In genomic region chr1:227490001-227490400, GRCh38 we compare ENCODE assay signal across 25 cellular contexts.
"Had no signal": no experiment of that assay in that cellular context is flagged by ENCODE, and none has a peak within 500 bp of the region (broad histone marks: within the 10 kb centered on the region; RNA-seq: fewer than 3 reads in every experiment).

No MANE protein-coding gene starts in this region.

- ATAC-seq: activated CD8-positive, alpha-beta T cell treated with anti-CD3 and anti-CD28 coated beads for 36 hours; activated T-cell treated with anti-CD3 and anti-CD28 coated beads, Interleukin-2, amount 50 U/mL, for 4 hours; activated T-helper 17 cell treated with anti-CD3 and anti-CD28 coated beads, Interleukin-2, amount 50 U/mL, for 72 hours; esophagus mucosa had no signal

- H3K36me3 ChIP-seq: brain microvascular endothelial cell, colonic mucosa had no signal

- H3K9me3 Mint-ChIP-seq: activated CD8-positive, alpha-beta T cell treated with anti-CD3 and anti-CD28 coated beads for 36 hours; activated T-cell treated with anti-CD3 and anti-CD28 coated beads, Interleukin-2, amount 50 U/mL, for 4 hours; activated T-helper 17 cell treated with anti-CD3 and anti-CD28 coated beads, Interleukin-2, amount 50 U/mL, for 72 hours had no signal

- H3K27me3 ChIP-seq: brain microvascular endothelial cell, colonic mucosa had no signal

- H3K4me3 ChIP-seq: colonic mucosa had no signal

- H3K4me3 Mint-ChIP-seq: activated CD8-positive, alpha-beta T cell treated with anti-CD3 and anti-CD28 coated beads for 36 hours; activated naive CD8-positive, alpha-beta T cell; activated T-cell treated with anti-CD3 and anti-CD28 coated beads, Interleukin-2, amount 50 U/mL, for 4 hours; activated T-helper 17 cell treated with anti-CD3 and anti-CD28 coated beads, Interleukin-2, amount 50 U/mL, for 72 hours had no signal

- H3K27ac Mint-ChIP-seq: activated CD8-positive, alpha-beta T cell treated with anti-CD3 and anti-CD28 coated beads for 36 hours; activated naive CD8-positive, alpha-beta T cell; activated T-helper 17 cell treated with anti-CD3 and anti-CD28 coated beads, Interleukin-2, amount 50 U/mL, for 72 hours had no signal

- H3K4me1 Mint-ChIP-seq: activated T-helper 17 cell treated with anti-CD3 and anti-CD28 coated beads, Interleukin-2, amount 50 U/mL, for 72 hours had no signal

- H3K9me3 ChIP-seq: colonic mucosa had no signal

- H3K4me1 ChIP-seq: colonic mucosa had no signal

- H3K36me3 Mint-ChIP-seq: activated naive CD8-positive, alpha-beta T cell had no signal

- DNase-seq: activated CD4-positive, alpha-beta T cell treated with anti-CD3 and anti-CD28 coated beads for 4 hours; activated CD4-positive, alpha-beta T cell treated with anti-CD3 and anti-CD28 coated beads, Interleukin-2, amount 50 U/mL, for 1 hour; activated CD4-positive, alpha-beta T cell treated with anti-CD3 and anti-CD28 coated beads, Interleukin-2, amount 50 U/mL, for 48 hours; activated CD4-positive, CD25-positive, alpha-beta regulatory T cell; activated CD4-positive, CD25-positive, alpha-beta regulatory T cell treated with anti-CD3 and anti-CD28 coated beads, Interleukin-2, amount 50 U/mL, for 72 hours; activated CD8-positive, alpha-beta memory T cell treated with anti-CD3 and anti-CD28 coated beads for 24 hours; activated CD8-positive, alpha-beta T cell treated with anti-CD3 and anti-CD28 coated beads for 36 hours; activated effector memory CD4-positive, alpha-beta T cell treated with Interleukin-2 at 50 U/mL for 16 hours; activated gamma-delta T cell treated with Interleukin-2 at 50 U/mL for 16 hours; activated naive CD4-positive, alpha-beta T cell treated with anti-CD3 and anti-CD28 coated beads, Interleukin-2, amount 50 U/mL, for 16 hours; activated naive CD4-positive, alpha-beta T cell treated with Interleukin-2 at 50 U/mL for 16 hours; activated T-cell treated with anti-CD3 and anti-CD28 coated beads, Interleukin-2, amount 50 U/mL, for 4 hours; amniotic stem cell; anterior cingulate cortex; brain microvascular endothelial cell; caudate nucleus; colonic mucosa; effector CD8-positive, alpha-beta T cell; foreskin fibroblast; head of caudate nucleus; T-helper 2 cell had no signal

- H3K27ac ChIP-seq: brain microvascular endothelial cell, colonic mucosa, epithelial cell of prostate had no signal

- H3K27me3 Mint-ChIP-seq: activated CD8-positive, alpha-beta T cell treated with anti-CD3 and anti-CD28 coated beads for 36 hours; activated naive CD8-positive, alpha-beta T cell; activated T-helper 17 cell treated with anti-CD3 and anti-CD28 coated beads, Interleukin-2, amount 50 U/mL, for 72 hours had no signal
